20 cellular contexts compared by ENCODE assay signal in genomic region chr4:22720091-22720490, GRCh38. TPM values are rescaled to one million over a fixed set of nuclear protein-coding genes. Genes with fewer than 3 reads are reported as not detected.
"Had no signal": no experiment of that assay in that cellular context is flagged by ENCODE, and none has a peak within 500 bp of the region (broad histone marks: within the 10 kb centered on the region; RNA-seq: fewer than 3 reads in every experiment).

No MANE protein-coding gene starts in this region.

- H3K27ac ChIP-seq: right lobe of liver, spleen, stomach, testis, upper lobe of right lung had no signal

- DNase-seq: activated CD4-positive, alpha-beta T cell treated with anti-CD3 and anti-CD28 coated beads for 4 hours; activated CD8-positive, alpha-beta T cell treated with anti-CD3 and anti-CD28 coated beads for 36 hours; activated gamma-delta T cell; activated T-cell treated with anti-CD3 and anti-CD28 coated beads, Interleukin-2, amount 50 U/mL, for 72 hours; amniotic stem cell; foreskin melanocyte; immature natural killer cell; occipital lobe; right lobe of liver; spleen; stomach; testis; upper lobe of right lung had no signal

- H3K9me3 Mint-ChIP-seq: nephron; T-helper 1 cell treated with Interleukin-12 subunit alpha and Interleukin-12 subunit beta and Interleukin-4 antibody, amounts not matched to agents 30 μg/mL and 1 μg/mL, for 36 hours had no signal

- H3K4me3 ChIP-seq: right lobe of liver, spleen, stomach, testis, upper lobe of right lung had no signal

- H3K9me3 ChIP-seq: right lobe of liver, stomach, testis, upper lobe of right lung had no signal

- H3K4me1 ChIP-seq: spleen, stomach, testis, upper lobe of right lung had no signal

- FAIRE-seq: bronchial epithelial cell had no signal

- H3K4me3 Mint-ChIP-seq: activated CD8-positive, alpha-beta T cell treated with anti-CD3 and anti-CD28 coated beads for 36 hours; activated T-cell treated with anti-CD3 and anti-CD28 coated beads, Interleukin-2, amount 50 U/mL, for 72 hours; immature natural killer cell; nephron; T-helper 1 cell treated with Interleukin-12 subunit alpha and Interleukin-12 subunit beta and Interleukin-4 antibody, amounts not matched to agents 30 μg/mL and 1 μg/mL, for 36 hours; WTC11 had no signal

- H3K36me3 Mint-ChIP-seq: activated naive CD4-positive, alpha-beta T cell treated with anti-CD3 and anti-CD28 coated beads, Interleukin-2, amount 50 U/mL, for 72 hours; immature natural killer cell; WTC11 had no signal

- H3K27me3 Mint-ChIP-seq: progenitor cell of endocrine pancreas had no signal

- H3K4me1 Mint-ChIP-seq: immature natural killer cell, nephron had no signal

- H3K36me3 ChIP-seq: spleen, stomach, upper lobe of right lung had no signal

- H3K27ac Mint-ChIP-seq: activated CD8-positive, alpha-beta T cell treated with anti-CD3 and anti-CD28 coated beads for 36 hours; activated naive CD4-positive, alpha-beta T cell treated with anti-CD3 and anti-CD28 coated beads, Interleukin-2, amount 50 U/mL, for 72 hours; activated T-cell treated with anti-CD3 and anti-CD28 coated beads, Interleukin-2, amount 50 U/mL, for 72 hours; immature natural killer cell; nephron; progenitor cell of endocrine pancreas; T-helper 1 cell treated with Interleukin-12 subunit alpha and Interleukin-12 subunit beta and Interleukin-4 antibody, amounts not matched to agents 30 μg/mL and 1 μg/mL, for 36 hours; WTC11 had no signal

- H3K27me3 ChIP-seq: right lobe of liver, spleen, stomach, testis, upper lobe of right lung had no signal

RNA-seq across cellular contexts. Expression of gene GBA3, which starts 27.4 kb away (rescaled TPM):
- total RNA-seq: activated CD8-positive, alpha-beta T cell treated with anti-CD3 and anti-CD28 coated beads for 36 hours; activated naive CD4-positive, alpha-beta T cell treated with anti-CD3 and anti-CD28 coated beads, Interleukin-2, amount 50 U/mL, for 72 hours; activated T-cell treated with anti-CD3 and anti-CD28 coated beads, Interleukin-2, amount 50 U/mL, for 72 hours; dermis microvascular lymphatic vessel endothelial cell had no signal
